In the genomic region with DNA sequence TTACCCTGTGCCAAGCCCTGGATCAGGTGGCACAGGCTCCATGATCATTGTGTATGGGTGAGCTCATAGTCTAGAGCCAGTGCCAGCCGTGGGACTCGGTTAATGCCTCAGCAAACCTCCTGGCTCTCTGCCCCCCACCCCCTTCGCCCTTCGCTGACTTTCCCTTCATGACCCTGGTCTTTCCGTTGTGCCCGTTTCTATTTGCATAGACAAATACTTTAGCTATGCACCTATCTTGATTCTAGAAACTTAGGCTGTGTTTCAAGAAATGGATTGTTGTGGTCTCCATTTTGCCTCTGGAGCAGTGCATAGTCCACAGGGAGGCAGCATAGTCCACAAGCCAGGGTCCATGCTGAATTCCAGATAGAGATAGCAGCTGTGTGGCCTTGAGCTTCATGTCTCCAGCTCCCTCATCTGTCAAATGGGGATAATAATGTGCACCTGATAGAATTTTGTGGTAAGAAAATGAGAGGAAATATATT, we compare ENCODE assay signal across 8 cellular contexts. TPM values are rescaled to one million over a fixed set of nuclear protein-coding genes. Genes with fewer than 3 reads are reported as not detected.
DNase-seq lines count a peak whose midpoint lies in the region.

No MANE protein-coding gene starts in this region.

- CTCF ChIA-PET in activated naive CD4-positive, alpha-beta T cell treated with anti-CD3 and anti-CD28 coated beads for 36 hours (lab: Charles Lee): no interaction called here

- no peak overlapping the region for H4K91ac ChIP-seq in neuronal stem cell (ENCODE audit: low read depth, low read length, poor library complexity)

- peak; percentile 57 for DNase-seq in activated naive CD4-positive, alpha-beta T cell treated with anti-CD3 and anti-CD28 coated beads for 36 hours
- no peak for DNase-seq in activated naive CD4-positive, alpha-beta T cell treated with anti-CD3 and anti-CD28 coated beads, Interleukin-2, amount 50 U/mL, for 16 hours
- DNase-seq in NCI-H460 (ENCODE audit: extremely low read depth, low read depth) (peak; percentile 29), cerebellar cortex (ENCODE audit: low spot score) (peak; percentile 38), myocyte (ENCODE audit: low read depth) (peak; percentile 85), HK-2 (ENCODE audit: unreplicated experiment) (no peak), NCI-H187 (lab: John Stamatoyannopoulos, UW) (no peak), neuronal stem cell (ENCODE audit: low spot score) (no peak)

- no peak overlapping the region for H3K14ac ChIP-seq in neuronal stem cell (ENCODE audit: low read length)

- no peak overlapping the region for H3K23ac ChIP-seq in neuronal stem cell (ENCODE audit: low read depth, low read length, poor library complexity)

- H3K9me3 Mint-ChIP-seq in activated naive CD4-positive, alpha-beta T cell treated with anti-CD3 and anti-CD28 coated beads for 36 hours: no peaks in the 10 kb centered on the region

- H3K36me3 Mint-ChIP-seq in activated naive CD4-positive, alpha-beta T cell treated with anti-CD3 and anti-CD28 coated beads for 36 hours (ENCODE audit: low read depth): no peaks in the 10 kb centered on the region

- H3K4ac ChIP-seq in neuronal stem cell (ENCODE audit: low read length): no peak overlapping the region

- no peaks in the 10 kb centered on the region for H3K79me1 ChIP-seq in neuronal stem cell (ENCODE audit: low read depth, low read length)

- no peak overlapping the region for H2AK5ac ChIP-seq in neuronal stem cell (ENCODE audit: low read depth, low read length)

- H4K8ac ChIP-seq in neuronal stem cell (ENCODE audit: low read depth, low read length): no peak overlapping the region

- H3K27ac ChIP-seq in neuronal stem cell (replicated peaks; ENCODE audit: low read length): no peak overlapping the region

- peaks cover 17% of the 10 kb centered on the region for H3K4me1 Mint-ChIP-seq in activated naive CD4-positive, alpha-beta T cell treated with anti-CD3 and anti-CD28 coated beads for 36 hours (ENCODE audit: low read depth)

- H2BK15ac ChIP-seq in neuronal stem cell (ENCODE audit: low read length): no peak overlapping the region

- H2AFZ ChIP-seq in neuronal stem cell (ENCODE audit: low read length): no peak overlapping the region

- no peak overlapping the region for H2BK12ac ChIP-seq in neuronal stem cell (ENCODE audit: low read length)

- no peak overlapping the region for H2BK120ac ChIP-seq in neuronal stem cell (ENCODE audit: low read depth, low read length)

- H2BK5ac ChIP-seq in neuronal stem cell (ENCODE audit: low read length): no peak overlapping the region

- H3K27me3 Mint-ChIP-seq in activated naive CD4-positive, alpha-beta T cell treated with anti-CD3 and anti-CD28 coated beads for 36 hours (ENCODE audit: low read depth): no peaks in the 10 kb centered on the region

- no peak overlapping the region for H3K4me3 ChIP-seq in neuronal stem cell (ENCODE audit: low read length in 2 of 2)

- no peaks in the 10 kb centered on the region for H3K4me1 ChIP-seq in neuronal stem cell (ENCODE audit: control insufficient read depth in 2 of 2, insufficient read depth in 1 of 2, low read depth in 1 of 2, low read length in 2 of 2)

- no peak overlapping the region for H3K9ac ChIP-seq in neuronal stem cell (ENCODE audit: low read depth, low read length, poor library complexity)

- WGBS in neuronal stem cell (ENCODE audit: extremely low coverage in 2 of 2, insufficient read length in 2 of 2, insufficient replicate concordance in 1 of 2), 2 donors: no CpG with 5 or more reads among the region's 6 CpGs

- H3K36me3 ChIP-seq in neuronal stem cell (replicated peaks in 1 of 2; ENCODE audit: control insufficient read depth in 2 of 2, insufficient read depth in 2 of 2, low read length in 2 of 2): no peaks in the 10 kb centered on the region

- H3K4me2 ChIP-seq in neuronal stem cell (ENCODE audit: insufficient read depth, low read length, poor library complexity, severe bottlenecking): no peak overlapping the region

- no peak overlapping the region for H3K18ac ChIP-seq in neuronal stem cell (ENCODE audit: low read length)

- no peak overlapping the region for H3K4me3 Mint-ChIP-seq in activated naive CD4-positive, alpha-beta T cell treated with anti-CD3 and anti-CD28 coated beads for 36 hours

- no peaks in the 10 kb centered on the region for H3K9me3 ChIP-seq in neuronal stem cell (replicated peaks in 1 of 2; ENCODE audit: control insufficient read depth in 2 of 2, insufficient read depth in 1 of 2, low read depth in 1 of 2, low read length in 2 of 2)

- H3K27ac Mint-ChIP-seq in activated naive CD4-positive, alpha-beta T cell treated with anti-CD3 and anti-CD28 coated beads for 36 hours: peak overlapping the region; percentile 15

- intact Hi-C loops in activated naive CD4-positive, alpha-beta T cell treated with anti-CD3 and anti-CD28 coated beads for 36 hours (cut with micrococcal nuclease): loop anchor here (10.0 kb wide), 1 partner anchor 408 kb away; no protein-coding TSS in a partner anchor

- peaks cover 0 to 4% (median 0%) of the 10 kb centered on the region in 3 experiments for H3K27me3 ChIP-seq in neuronal stem cell (ENCODE audit: control insufficient read depth in 3 of 3, insufficient read depth in 3 of 3, low read depth in 1 of 3, low read length in 3 of 3)

RNA-seq across cellular contexts. Expression of a gene that starts 44.8 kb away (rescaled TPM):
- total RNA-seq in activated naive CD4-positive, alpha-beta T cell treated with anti-CD3 and anti-CD28 coated beads for 36 hours: 10 to 100 TPM; 47.3 to 49.9 TPM
- 20.1 and 22.3 TPM in 2 replicates for total RNA-seq in NCI-H460 (2014; rRNA removed; shearing (Covaris generic))
- polyA plus RNA-seq in NCI-H460 (2014; cell fraction: nucleus; rRNA removed): 15.1 and 17.5 TPM in 2 replicates
- 25.2 and 26.1 TPM in 2 replicates for total RNA-seq in myocyte
- 18.2 TPM for polyA plus RNA-seq in myocyte (2012)
- 17.2 TPM for polyA plus RNA-seq in neuronal stem cell (2013, experiment 1 of 2)
- 17.9 TPM for polyA plus RNA-seq in neuronal stem cell (2013, experiment 2 of 2)

RNA-seq across cellular contexts. Expression of a gene that starts 58.9 kb away (rescaled TPM):
- under 1 TPM; 0.19 to 0.37 TPM for total RNA-seq in activated naive CD4-positive, alpha-beta T cell treated with anti-CD3 and anti-CD28 coated beads for 36 hours
- 0.55 TPM in 1 of 2 replicates, not detected in the other for total RNA-seq in NCI-H460 (2014; rRNA removed; shearing (Covaris generic))
- 0.22 and 1.0 TPM in 2 replicates for polyA plus RNA-seq in NCI-H460 (2014; cell fraction: nucleus; rRNA removed)
- 67.8 and 90.1 TPM in 2 replicates for total RNA-seq in myocyte
- 23.3 TPM for polyA plus RNA-seq in myocyte (2012)
- polyA plus RNA-seq in neuronal stem cell (2013, experiment 1 of 2): 1.6 TPM
- polyA plus RNA-seq in neuronal stem cell (2013, experiment 2 of 2): 1.5 TPM

Comparison
In these comparisons a context has a peak if more than half of its experiments do, and no peak if none do; other contexts are left out.
1. DNase-seq: peak in activated naive CD4-positive, alpha-beta T cell treated with anti-CD3 and anti-CD28 coated beads for 36 hours (single experiment), NCI-H460 (single experiment), cerebellar cortex (single experiment) and myocyte (single experiment); none in activated naive CD4-positive, alpha-beta T cell treated with anti-CD3 and anti-CD28 coated beads, Interleukin-2, amount 50 U/mL, for 16 hours (single experiment), HK-2 (single experiment), NCI-H187 (0 of 2) and neuronal stem cell (single experiment).
2. RNA of a gene that starts 58.9 kb away (total RNA-seq): 67.8 to 90.1 TPM in myocyte; 0.19 to 0.37 TPM in activated naive CD4-positive, alpha-beta T cell treated with anti-CD3 and anti-CD28 coated beads for 36 hours and 0.55 TPM in NCI-H460; every median in the first group is over 10 times any median in the second.